In genomic region chr5:112250551-112250950, GRCh38 we compare ENCODE assay signal across 25 cellular contexts.
"Had no signal": no experiment of that assay in that cellular context is flagged by ENCODE, and none has a peak within 500 bp of the region (broad histone marks: within the 10 kb centered on the region; RNA-seq: fewer than 3 reads in every experiment).

No MANE protein-coding gene starts in this region.

- H3K9me3 ChIP-seq: stomach, suprapubic skin, testis, thoracic aorta, tibial artery, tibial nerve, transverse colon, upper lobe of left lung, upper lobe of right lung, uterus, vagina had no signal

- ATAC-seq: stimulated activated effector memory CD8-positive, alpha-beta T cell treated with anti-CD3 and anti-CD28 coated beads, Interleukin-12 subunit alpha, Interleukin-12 subunit beta, amount 100 ng/mL, for 72 hours; stimulated activated memory B cell treated with anti-CD40 and anti-IgM and Interleukin-4, amounts not matched to agents 10 μg/mL and 1 μg/mL and 100 μg/mL, for 72 hours; stimulated activated naive B cell treated with anti-CD40 and anti-IgM and Interleukin-4, amounts not matched to agents 10 μg/mL and 1 μg/mL and 100 μg/mL, for 72 hours; stimulated activated naive CD8-positive, alpha-beta T cell treated with anti-CD3 and anti-CD28 coated beads, Interleukin-15, amount 100 ng/mL, for 72 hours; stimulated activated naive CD8-positive, alpha-beta T cell treated with anti-CD3 and anti-CD28 coated beads, Interleukin-15, Interleukin-2, amounts not matched to agents 100 U/mL and 50 U/mL, for 24 hours; upper lobe of right lung had no signal

- H3K4me1 ChIP-seq: stomach, testis, tibial artery, tibial nerve, transverse colon, upper lobe of left lung, upper lobe of right lung, uterus had no signal

- H3K4me3 ChIP-seq: stomach, suprapubic skin, testis, thoracic aorta, tibial artery, tibial nerve, transverse colon, upper lobe of left lung, upper lobe of right lung, uterus, vagina had no signal

- DNase-seq: stimulated activated CD4-positive, alpha-beta T cell treated with anti-CD3 and anti-CD28 coated beads, Interleukin-2, amount 100 ng/mL, for 48 hours; stimulated activated CD4-positive, alpha-beta T cell treated with anti-CD3 and anti-CD28 coated beads, Interleukin-4, amount 100 ng/mL, for 1 hour; stimulated activated CD4-positive, alpha-beta T cell treated with anti-CD3 and anti-CD28 coated beads, Interleukin-4, amount 100 ng/mL, for 24 hours; stimulated activated CD4-positive, alpha-beta T cell treated with anti-CD3 and anti-CD28 coated beads, Interleukin-4, amount 100 ng/mL, for 4 hours; stimulated activated CD8-positive, alpha-beta memory T cell treated with anti-CD3 and anti-CD28 coated beads, Interleukin-4, amount 100 ng/mL, for 48 hours; stimulated activated naive B cell treated with anti-CD40 and anti-IgM and Interleukin-4, amounts not matched to agents 10 μg/mL and 1 μg/mL and 100 μg/mL, for 72 hours; stimulated activated naive CD4-positive, alpha-beta T cell; stimulated activated naive CD4-positive, alpha-beta T cell treated with Interleukin-2 at 50 U/mL for 16 hours; stimulated activated naive CD8-positive, alpha-beta T cell treated with anti-CD3 and anti-CD28 coated beads, Interleukin-15, amount 100 ng/mL, for 72 hours; stimulated activated naive CD8-positive, alpha-beta T cell treated with anti-CD3 and anti-CD28 coated beads, Interleukin-15, Interleukin-2, amounts not matched to agents 100 U/mL and 50 U/mL, for 24 hours; stomach; substantia nigra; testis; tibial artery; transverse colon; trophoblast cell; upper lobe of left lung; upper lobe of right lung; uterus had no signal

- H3K27ac ChIP-seq: stomach, suprapubic skin, testis, thoracic aorta, tibial artery, tibial nerve, transverse colon, upper lobe of left lung, upper lobe of right lung, uterus, vagina had no signal

- H3K27me3 ChIP-seq: stomach, suprapubic skin, testis, tibial artery, tibial nerve, transverse colon, upper lobe of left lung, upper lobe of right lung, uterus, vagina had no signal

- H3K36me3 ChIP-seq: stomach, suprapubic skin, thoracic aorta, tibial artery, tibial nerve, transverse colon, upper lobe of left lung, upper lobe of right lung, uterus, vagina had no signal
